In the genomic region with DNA sequence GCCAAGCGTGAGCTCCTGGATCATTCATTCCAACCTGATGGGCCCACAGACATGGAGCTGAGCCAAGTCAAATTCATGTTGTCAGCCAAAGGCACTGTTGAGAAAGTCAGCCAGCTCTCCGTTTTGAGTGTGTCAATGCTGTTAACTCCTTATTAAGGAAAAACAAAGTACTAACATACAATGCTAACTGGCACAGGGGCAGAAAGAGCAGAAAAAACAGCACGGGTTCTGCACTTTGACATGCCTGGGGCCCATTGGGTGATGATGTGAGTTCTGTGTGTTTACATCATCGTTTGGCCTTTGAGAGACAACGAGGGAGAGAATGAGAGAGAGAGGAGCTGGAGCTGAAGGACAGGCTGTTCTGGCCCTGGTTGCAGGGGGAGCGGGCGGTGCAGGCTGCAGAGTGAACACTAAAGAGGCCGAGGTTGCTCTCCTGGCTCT, we compare ENCODE assay signal across 16 cellular contexts.
DNase-seq lines count a peak whose midpoint lies in the region; ATAC-seq and TF ChIP-seq lines count a peak whose summit lies in the region.
"Had no signal": no experiment of that assay in that cellular context is flagged by ENCODE, and none has a peak within 500 bp of the region (broad histone marks: within the 10 kb centered on the region; RNA-seq: fewer than 3 reads in every experiment).

No MANE protein-coding gene starts in this region.

- peak overlapping the region; percentile 83 for H3K27ac ChIP-seq in left ventricle myocardium inferior (replicated peaks)
- peak overlapping the region; percentile 14 to 44 (median 34) for H3K27ac ChIP-seq in gastrocnemius medialis
- H3K27ac ChIP-seq: HL-60, PC-9 had no signal

- peaks cover 31% of the 10 kb centered on the region for H3K4me1 ChIP-seq in left ventricle myocardium inferior
- no peaks in the 10 kb centered on the region for H3K4me1 ChIP-seq in gastrocnemius medialis

- ATAC-seq in gastrocnemius medialis (peak; percentile 53 to 66), GM18858 (IDR thresholded peaks at IDR 0.05; ENCODE audit: unreplicated experiment) (no peak)
- ATAC-seq: GM12878, GM23338 had no signal

- TF ChIP-seq CTCF in left ventricle myocardium inferior (IDR thresholded peaks at IDR 0.05; ENCODE audit: borderline replicate concordance) (no peak), gastrocnemius medialis (IDR thresholded peaks at IDR 0.05 in 4 of 5, conservative IDR thresholded peaks at IDR 0.05 in 1 of 5) (no peak), GM13976 (IDR thresholded peaks at IDR 0.05; ENCODE audit: borderline replicate concordance, control extremely low read depth, extremely low read depth, insufficient read depth, missing control alignments) (no peak)

- H3K27me3 ChIP-seq in left ventricle myocardium inferior (ENCODE audit: low read depth): peaks cover 5% of the 10 kb centered on the region
- peaks cover 0 to 8% (median 0%) of the 10 kb centered on the region in 3 donors for H3K27me3 ChIP-seq in gastrocnemius medialis

- DNase-seq in NCI-H1092 treated with DMSO at 0.1 percent for 48 hours (lab: John Stamatoyannopoulos, UW) (peak; percentile 97), astrocyte of the hippocampus (ENCODE audit: low read depth, low spot score) (peak; percentile 67), left ventricle myocardium inferior (peak; percentile 68), gastrocnemius medialis (no peak), GM13976 (ENCODE audit: low spot score) (no peak), HUDEP-2 (lab: John Stamatoyannopoulos, UW; ENCODE audit: unreplicated experiment in 76 of 76) (no peak), mesenteric fat pad (ENCODE audit: low spot score) (no peak)
- DNase-seq: activated T-cell treated with anti-CD3 and anti-CD28 coated beads, Interleukin-2, amount 50 U/mL, for 24 hours; AML-193; Kasumi-1; NCI-H2227 treated with DMSO at 0.1 percent for 48 hours; PC-9 had no signal

- no peaks in the 10 kb centered on the region for H3K9me3 ChIP-seq in left ventricle myocardium inferior (replicated peaks)
- no peaks in the 10 kb centered on the region for H3K9me3 ChIP-seq in gastrocnemius medialis

- in situ Hi-C loops in gastrocnemius medialis (cut with MboI; ENCODE audit: low sequenced_read_pairs in 4 of 4) (no loop called here), GM13976 (cut with MboI; ENCODE audit: low sequenced_read_pairs, unreplicated experiment) (no loop called here)

- intact Hi-C loops in left ventricle myocardium inferior (cut with micrococcal nuclease) (no loop called here), gastrocnemius medialis (cut with DNase I; ENCODE audit: low total_unique reads) (no loop called here)

- H3K36me3 ChIP-seq in left ventricle myocardium inferior: no peaks in the 10 kb centered on the region
- no peaks in the 10 kb centered on the region for H3K36me3 ChIP-seq in gastrocnemius medialis

- peak overlapping the region; percentile 19 for H3K4me3 ChIP-seq in left ventricle myocardium inferior
- no peak overlapping the region for H3K4me3 ChIP-seq in gastrocnemius medialis
- H3K4me3 ChIP-seq: GM12878, GM23338, PC-9 had no signal

- no peak for TF ChIP-seq POLR2A in gastrocnemius medialis (IDR thresholded peaks at IDR 0.05)

Comparison
In these comparisons a context has a peak if more than half of its experiments do, and no peak if none do; other contexts are left out.
1. DNase-seq: peak in NCI-H1092 treated with DMSO at 0.1 percent for 48 hours (single experiment), astrocyte of the hippocampus (single experiment) and left ventricle myocardium inferior (single experiment); none in gastrocnemius medialis (0 of 2), GM13976 (single experiment), HUDEP-2 (0 of 76) and mesenteric fat pad (single experiment).